1 cellular context compared by ENCODE assay signal in the genomic region with DNA sequence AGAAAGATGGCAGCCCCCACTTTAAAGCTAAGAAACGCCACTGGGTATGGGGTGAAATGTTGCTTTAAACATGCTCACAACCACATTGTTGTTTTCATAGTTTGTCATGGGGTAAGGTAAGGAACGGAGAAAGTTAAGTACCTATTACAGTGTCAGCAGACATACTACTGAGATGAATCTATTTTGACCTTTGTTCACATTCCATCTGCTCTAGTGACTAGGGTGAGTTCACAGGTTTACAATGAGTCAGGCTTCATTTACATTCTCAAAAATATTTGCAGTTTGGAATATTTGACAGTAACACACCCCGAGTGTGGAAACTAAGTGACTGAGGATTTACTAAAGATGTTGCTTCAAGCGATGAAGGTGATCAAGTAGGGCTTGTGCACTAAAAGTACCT.
TF ChIP-seq lines count a peak whose summit lies in the region.

No MANE protein-coding gene starts in this region.

TF ChIP-seq in HepG2, 621 proteins besides CTCF, POLR2A, EP300 and RAD21 (continued from another document):
- TF ChIP-seq, protein P1, sequence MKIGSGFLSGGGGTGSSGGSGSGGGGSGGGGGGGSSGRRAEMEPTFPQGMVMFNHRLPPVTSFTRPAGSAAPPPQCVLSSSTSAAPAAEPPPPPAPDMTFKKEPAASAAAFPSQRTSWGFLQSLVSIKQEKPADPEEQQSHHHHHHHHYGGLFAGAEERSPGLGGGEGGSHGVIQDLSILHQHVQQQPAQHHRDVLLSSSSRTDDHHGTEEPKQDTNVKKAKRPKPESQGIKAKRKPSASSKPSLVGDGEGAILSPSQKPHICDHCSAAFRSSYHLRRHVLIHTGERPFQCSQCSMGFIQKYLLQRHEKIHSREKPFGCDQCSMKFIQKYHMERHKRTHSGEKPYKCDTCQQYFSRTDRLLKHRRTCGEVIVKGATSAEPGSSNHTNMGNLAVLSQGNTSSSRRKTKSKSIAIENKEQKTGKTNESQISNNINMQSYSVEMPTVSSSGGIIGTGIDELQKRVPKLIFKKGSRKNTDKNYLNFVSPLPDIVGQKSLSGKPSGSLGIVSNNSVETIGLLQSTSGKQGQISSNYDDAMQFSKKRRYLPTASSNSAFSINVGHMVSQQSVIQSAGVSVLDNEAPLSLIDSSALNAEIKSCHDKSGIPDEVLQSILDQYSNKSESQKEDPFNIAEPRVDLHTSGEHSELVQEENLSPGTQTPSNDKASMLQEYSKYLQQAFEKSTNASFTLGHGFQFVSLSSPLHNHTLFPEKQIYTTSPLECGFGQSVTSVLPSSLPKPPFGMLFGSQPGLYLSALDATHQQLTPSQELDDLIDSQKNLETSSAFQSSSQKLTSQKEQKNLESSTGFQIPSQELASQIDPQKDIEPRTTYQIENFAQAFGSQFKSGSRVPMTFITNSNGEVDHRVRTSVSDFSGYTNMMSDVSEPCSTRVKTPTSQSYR (CRISPR knock-in tag; IDR thresholded peaks at IDR 0.05; ENCODE audit: borderline replicate concordance) = no peak
- TF ChIP-seq, protein P2, sequence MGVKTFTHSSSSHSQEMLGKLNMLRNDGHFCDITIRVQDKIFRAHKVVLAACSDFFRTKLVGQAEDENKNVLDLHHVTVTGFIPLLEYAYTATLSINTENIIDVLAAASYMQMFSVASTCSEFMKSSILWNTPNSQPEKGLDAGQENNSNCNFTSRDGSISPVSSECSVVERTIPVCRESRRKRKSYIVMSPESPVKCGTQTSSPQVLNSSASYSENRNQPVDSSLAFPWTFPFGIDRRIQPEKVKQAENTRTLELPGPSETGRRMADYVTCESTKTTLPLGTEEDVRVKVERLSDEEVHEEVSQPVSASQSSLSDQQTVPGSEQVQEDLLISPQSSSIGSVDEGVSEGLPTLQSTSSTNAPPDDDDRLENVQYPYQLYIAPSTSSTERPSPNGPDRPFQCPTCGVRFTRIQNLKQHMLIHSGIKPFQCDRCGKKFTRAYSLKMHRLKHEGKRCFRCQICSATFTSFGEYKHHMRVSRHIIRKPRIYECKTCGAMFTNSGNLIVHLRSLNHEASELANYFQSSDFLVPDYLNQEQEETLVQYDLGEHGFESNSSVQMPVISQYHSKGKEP (CRISPR knock-in tag; IDR thresholded peaks at IDR 0.05) = no peak
- TF ChIP-seq TBX3 (IDR thresholded peaks at IDR 0.05; ENCODE audit: borderline replicate concordance) (peak; percentile 22; the same call in 1 of the 2 replicates), HMG20A (CRISPR knock-in tag; IDR thresholded peaks at IDR 0.05; ENCODE audit: borderline replicate concordance) (peak; percentile 22; the same call in 1 of the 2 replicates), FOXA1 (IDR thresholded peaks at IDR 0.05) (no peak), FOXA1 (CRISPR knock-in tag; IDR thresholded peaks at IDR 0.05) (no peak), ZSCAN25 (CRISPR knock-in tag; IDR thresholded peaks at IDR 0.05) (no peak), TEAD3 (CRISPR knock-in tag; optimal IDR thresholded peaks at IDR 0.05; ENCODE audit: borderline replicate concordance) (peak; percentile 74), ZNF660 (CRISPR knock-in tag; IDR thresholded peaks at IDR 0.05; ENCODE audit: borderline replicate concordance, low read depth) (no peak)
- TF ChIP-seq, protein P3, sequence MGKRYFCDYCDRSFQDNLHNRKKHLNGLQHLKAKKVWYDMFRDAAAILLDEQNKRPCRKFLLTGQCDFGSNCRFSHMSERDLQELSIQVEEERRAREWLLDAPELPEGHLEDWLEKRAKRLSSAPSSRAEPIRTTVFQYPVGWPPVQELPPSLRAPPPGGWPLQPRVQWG (CRISPR knock-in tag; IDR thresholded peaks at IDR 0.05; ENCODE audit: borderline replicate concordance, low read depth) = no peak
TF ChIP-seq in HepG2: peak in this region for 23.
